Comparison of ENCODE assay signal across 1 cellular context in genomic region chr3:87047857-87048256, GRCh38.
TF ChIP-seq lines count a peak whose summit lies in the region.

No MANE protein-coding gene starts in this region.

TF ChIP-seq in GM23338, 12 proteins besides CTCF, POLR2A, EP300 and RAD21 (continued from another document):
- TF ChIP-seq ZNF462 (CRISPR knock-in tag; IDR thresholded peaks at IDR 0.05) = no peak
- no peak for TF ChIP-seq JUNB (IDR thresholded peaks at IDR 0.05; ENCODE audit: unreplicated experiment)
- no peak for TF ChIP-seq REST (IDR thresholded peaks at IDR 0.05; ENCODE audit: unreplicated experiment)
- no peak for TF ChIP-seq EZH2phosphoT487 (IDR thresholded peaks at IDR 0.05; ENCODE audit: unreplicated experiment)
- no peak for TF ChIP-seq EZH2 (IDR thresholded peaks at IDR 0.05; ENCODE audit: low read depth, unreplicated experiment)
- TF ChIP-seq POLR2AphosphoS5 (IDR thresholded peaks at IDR 0.05; ENCODE audit: low read depth) = no peak
- TF ChIP-seq ZNF331 (CRISPR knock-in tag; IDR thresholded peaks at IDR 0.05; ENCODE audit: low read depth) = no peak
- no peak for TF ChIP-seq STAT1 (IDR thresholded peaks at IDR 0.05; ENCODE audit: unreplicated experiment)
- TF ChIP-seq ZNF114 (CRISPR knock-in tag; IDR thresholded peaks at IDR 0.05) = no peak
- no peak for TF ChIP-seq CREB1 (CRISPR knock-in tag; IDR thresholded peaks at IDR 0.05; ENCODE audit: low read depth)
TF ChIP-seq in GM23338: peak in this region for 0.
